ENCODE assay signal across 15 cellular contexts in genomic region chr5:3349704-3350565, GRCh38.
"Had no signal": no experiment of that assay in that cellular context is flagged by ENCODE, and none has a peak within 500 bp of the region (broad histone marks: within the 10 kb centered on the region; RNA-seq: fewer than 3 reads in every experiment).

No MANE protein-coding gene starts in this region.

- H3K27me3 Mint-ChIP-seq: naive B cell had no signal

- H3K27ac ChIP-seq: brain microvascular endothelial cell, prostate gland, right lobe of liver had no signal

- H3K4me1 ChIP-seq: prostate gland, right lobe of liver had no signal

- H3K4me3 ChIP-seq: prostate gland, right lobe of liver had no signal

- H3K27ac Mint-ChIP-seq: activated naive CD8-positive, alpha-beta T cell; naive B cell; WTC11 had no signal

- H3K36me3 ChIP-seq: brain microvascular endothelial cell, prostate gland, right lobe of liver had no signal

- H3K9me3 ChIP-seq: prostate gland, right lobe of liver, SK-N-SH had no signal

- H3K27me3 ChIP-seq: brain microvascular endothelial cell, right lobe of liver had no signal

- H3K36me3 Mint-ChIP-seq: activated naive CD8-positive, alpha-beta T cell; naive B cell; WTC11 had no signal

- H3K4me3 Mint-ChIP-seq: activated naive CD8-positive, alpha-beta T cell; naive B cell; WTC11 had no signal

- DNase-seq: activated CD4-positive, alpha-beta T cell treated with anti-CD3 and anti-CD28 coated beads for 48 hours; activated effector memory CD4-positive, alpha-beta T cell treated with Interleukin-2 at 50 U/mL for 16 hours; activated T-cell treated with anti-CD3 and anti-CD28 coated beads, Interleukin-2, amount 50 U/mL, for 1 hour; brain microvascular endothelial cell; foreskin melanocyte; naive B cell; occipital lobe; SK-N-SH; stimulated activated CD4-positive, alpha-beta T cell treated with anti-CD3 and anti-CD28 coated beads, Interleukin-12 subunit alpha, Interleukin-12 subunit beta, amount 100 ng/mL, for 4 hours; stimulated activated CD4-positive, alpha-beta T cell treated with anti-CD3 and anti-CD28 coated beads, Interleukin-2, amount 100 ng/mL, for 48 hours had no signal

- H3K4me1 Mint-ChIP-seq: naive B cell, WTC11 had no signal

- ATAC-seq: right lobe of liver, Right ventricle myocardium inferior, WTC11 had no signal
